In the genomic region with DNA sequence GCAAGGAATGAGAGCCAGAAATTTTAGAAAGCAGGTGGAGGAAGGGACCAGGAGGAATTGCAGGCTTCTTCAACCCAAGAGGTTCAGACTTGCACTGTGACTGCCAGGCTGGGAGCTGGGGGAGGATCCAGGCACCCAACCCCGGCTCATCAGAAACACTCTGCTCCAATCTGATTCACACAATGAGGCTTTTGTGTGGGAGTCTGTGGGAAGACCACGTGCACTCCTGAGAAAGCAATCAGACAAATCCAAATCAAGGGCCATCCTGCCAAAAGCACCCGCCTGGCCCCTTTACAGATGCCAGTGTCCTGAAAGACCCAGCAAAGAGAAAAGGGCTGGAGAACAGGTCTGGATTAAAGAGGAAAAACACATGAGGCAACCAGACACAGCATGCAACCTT, we compare ENCODE assay signal across 15 cellular contexts. TPM values are rescaled to one million over a fixed set of nuclear protein-coding genes. Genes with fewer than 3 reads are reported as not detected.
A peak's percentile ranks its signal among the peaks of the same experiment; 100 is the strongest.
DNase-seq lines count a peak whose midpoint lies in the region; ATAC-seq and TF ChIP-seq lines count a peak whose summit lies in the region.
"Had no signal": no experiment of that assay in that cellular context is flagged by ENCODE, and none has a peak within 500 bp of the region (broad histone marks: within the 10 kb centered on the region; RNA-seq: fewer than 3 reads in every experiment).

No MANE protein-coding gene starts in this region.

- no peaks in the 10 kb centered on the region for H3K9me3 Mint-ChIP-seq in stimulated activated memory B cell treated with anti-CD40 and anti-IgM and Interleukin-4, amounts not matched to agents 10 μg/mL and 1 μg/mL and 100 μg/mL, for 72 hours
- H3K9me3 Mint-ChIP-seq: immature natural killer cell had no signal

- H3K27me3 ChIP-seq in adrenal gland (no peaks in the 10 kb centered on the region), osteoblast (ENCODE audit: insufficient read depth, low read length) (no peaks in the 10 kb centered on the region)
- H3K27me3 ChIP-seq: neural progenitor cell, tibial artery had no signal

- H3K4me3 ChIP-seq in adrenal gland: no peak overlapping the region
- no peak overlapping the region for H3K4me3 ChIP-seq in osteoblast (ENCODE audit: insufficient read depth, low read length)
- H3K4me3 ChIP-seq: neural progenitor cell, tibial artery had no signal

- CTCF ChIA-PET in GM10248 (lab: Yijun Ruan, JAX): interaction anchor here (0.7 to 1.6 kb wide), 2 partner anchors 8 to 59 kb away, joined by 3 to 6 read pairs; no protein-coding TSS in a partner anchor

- H3K36me3 ChIP-seq in adrenal gland (replicated peaks in 1 of 2): no peaks in the 10 kb centered on the region
- no peaks in the 10 kb centered on the region for H3K36me3 ChIP-seq in osteoblast (ENCODE audit: insufficient read depth, low read length)
- H3K36me3 ChIP-seq: neural progenitor cell, tibial artery had no signal

- H3K4me1 ChIP-seq in adrenal gland (replicated peaks in 1 of 2): peaks cover 62 to 84% of the 10 kb centered on the region in 2 donors
- H3K4me1 ChIP-seq in osteoblast (ENCODE audit: insufficient read depth, low read length): peaks cover 8% of the 10 kb centered on the region

- no peak overlapping the region for H3K4me3 Mint-ChIP-seq in stimulated activated memory B cell treated with anti-CD40 and anti-IgM and Interleukin-4, amounts not matched to agents 10 μg/mL and 1 μg/mL and 100 μg/mL, for 72 hours
- H3K4me3 Mint-ChIP-seq: activated CD8-positive, alpha-beta memory T cell treated with anti-CD3 and anti-CD28 coated beads, Interleukin-2, amount 10 ng/mL, durations not matched to agents 7 days and 5 days; B cell; immature natural killer cell; neural progenitor cell had no signal

- TF ChIP-seq CTCF in adrenal gland (IDR thresholded peaks at IDR 0.05) (no peak), osteoblast (IDR thresholded peaks at IDR 0.05; ENCODE audit: extremely low read depth, low read depth, low read length) (no peak), GM10248 (IDR thresholded peaks at IDR 0.05; ENCODE audit: control extremely low read depth, extremely low read depth, low read depth, missing control alignments) (no peak)

- H4K20me1 ChIP-seq in osteoblast (ENCODE audit: insufficient read depth, low read length): no peaks in the 10 kb centered on the region

- WGBS in adrenal gland, 4 donors: 31 to 65% (median 47%) methylated on average over 2 to 3 of the region's 3 CpGs

- no peak for ATAC-seq in stimulated activated memory B cell treated with anti-CD40 and anti-IgM and Interleukin-4, amounts not matched to agents 10 μg/mL and 1 μg/mL and 100 μg/mL, for 72 hours
- ATAC-seq: activated CD8-positive, alpha-beta memory T cell treated with anti-CD3 and anti-CD28 coated beads, Interleukin-2, amount 10 ng/mL, durations not matched to agents 7 days and 5 days had no signal

- no peaks in the 10 kb centered on the region for H3K9me3 ChIP-seq in adrenal gland (replicated peaks in 1 of 3)
- H3K9me3 ChIP-seq in osteoblast (ENCODE audit: low read depth, low read length): no peaks in the 10 kb centered on the region
- H3K9me3 ChIP-seq: tibial artery had no signal

- DNase-seq in Ammon's horn (ENCODE audit: low spot score) (peak; percentile 96), adrenal gland (peak in 3 of 7 donors; percentile 60 to 69 (median 67)), head of caudate nucleus (peak; percentile 72 to 97 (median 91)), osteoblast (ENCODE audit: insufficient read length, low spot score, missing footprints) (peak; percentile 92), GM10248 (ENCODE audit: extremely low spot score) (no peak)
- DNase-seq in NK-92 treated with Interleukin-12 subunit alpha and Interleukin-12 subunit beta, amount 100 ng/mL, for 24 hours (lab: John Stamatoyannopoulos, UW): no peak
- no peak for DNase-seq in stimulated activated CD4-positive, alpha-beta T cell treated with anti-CD3 and anti-CD28 coated beads, Interleukin-1b, Interleukin-23, amount 100 ng/mL, for 48 hours
- DNase-seq: activated CD8-positive, alpha-beta memory T cell treated with anti-CD3 and anti-CD28 coated beads, Interleukin-2, amount 10 ng/mL, durations not matched to agents 7 days and 5 days; immature natural killer cell; NCI-H187; T1000; tibial artery had no signal

- H3K4me1 Mint-ChIP-seq in stimulated activated memory B cell treated with anti-CD40 and anti-IgM and Interleukin-4, amounts not matched to agents 10 μg/mL and 1 μg/mL and 100 μg/mL, for 72 hours: peaks cover 20% of the 10 kb centered on the region
- H3K4me1 Mint-ChIP-seq: B cell had no signal

- H3K27ac ChIP-seq in adrenal gland: peak overlapping the region; percentile 48 to 93 (median 80)
- H3K27ac ChIP-seq in osteoblast (ENCODE audit: low read depth, low read length): no peak overlapping the region
- H3K27ac ChIP-seq: neural progenitor cell, tibial artery had no signal

- no peak overlapping the region for H3K4me2 ChIP-seq in osteoblast (ENCODE audit: insufficient read depth, low read length)
- H3K4me2 ChIP-seq: neural progenitor cell had no signal

- no peak overlapping the region for H2AFZ ChIP-seq in osteoblast (ENCODE audit: low read length)
- H2AFZ ChIP-seq: neural progenitor cell had no signal

- POLR2A ChIA-PET in GM10248 (lab: Yijun Ruan, JAX): no interaction called here

- intact Hi-C loops in adrenal gland (cut with DNase I) (no loop called here), head of caudate nucleus (cut with DNase I) (no loop called here)

- H3K27ac Mint-ChIP-seq in stimulated activated memory B cell treated with anti-CD40 and anti-IgM and Interleukin-4, amounts not matched to agents 10 μg/mL and 1 μg/mL and 100 μg/mL, for 72 hours: no peak overlapping the region
- H3K27ac Mint-ChIP-seq: activated CD8-positive, alpha-beta memory T cell treated with anti-CD3 and anti-CD28 coated beads, Interleukin-2, amount 10 ng/mL, durations not matched to agents 7 days and 5 days; B cell; immature natural killer cell; neural progenitor cell had no signal

- H3K36me3 Mint-ChIP-seq in stimulated activated memory B cell treated with anti-CD40 and anti-IgM and Interleukin-4, amounts not matched to agents 10 μg/mL and 1 μg/mL and 100 μg/mL, for 72 hours: peaks cover 41% of the 10 kb centered on the region
- H3K36me3 Mint-ChIP-seq: activated CD8-positive, alpha-beta memory T cell treated with anti-CD3 and anti-CD28 coated beads, Interleukin-2, amount 10 ng/mL, durations not matched to agents 7 days and 5 days; immature natural killer cell had no signal

- H3K27me3 Mint-ChIP-seq in stimulated activated memory B cell treated with anti-CD40 and anti-IgM and Interleukin-4, amounts not matched to agents 10 μg/mL and 1 μg/mL and 100 μg/mL, for 72 hours: no peaks in the 10 kb centered on the region
- H3K27me3 Mint-ChIP-seq: activated CD8-positive, alpha-beta memory T cell treated with anti-CD3 and anti-CD28 coated beads, Interleukin-2, amount 10 ng/mL, durations not matched to agents 7 days and 5 days; B cell had no signal

- H3K79me2 ChIP-seq in osteoblast (ENCODE audit: insufficient read depth, low read length): no peaks in the 10 kb centered on the region

- peak in 1 of 2 donors; percentile 32 for TF ChIP-seq POLR2A in adrenal gland (IDR thresholded peaks at IDR 0.05)

RNA-seq across cellular contexts. Expression of a gene that starts 16.0 kb away (rescaled TPM):
- total RNA-seq in adrenal gland (1,000 to 10,000 TPM in 5 of 8 donors, 100 to 1,000 TPM in 3; 646 to 8,580 (median 1,325) TPM), osteoblast (9.4 and 10.9 TPM in 2 replicates)
- polyA plus RNA-seq in adrenal gland: 1,000 to 10,000 TPM in 2 of 3 donors, 100 to 1,000 TPM in 1; 213 to 5,784 (median 1,664) TPM

Comparison
In these comparisons a context has a peak if more than half of its experiments do, and no peak if none do; other contexts are left out.
1. DNase-seq: peak in Ammon's horn (single experiment), head of caudate nucleus (42 of 42) and osteoblast (single experiment); none in NK-92 treated with Interleukin-12 subunit alpha and Interleukin-12 subunit beta, amount 100 ng/mL, for 24 hours (single experiment), GM10248 (single experiment) and stimulated activated CD4-positive, alpha-beta T cell treated with anti-CD3 and anti-CD28 coated beads, Interleukin-1b, Interleukin-23, amount 100 ng/mL, for 48 hours (single experiment).
2. RNA of a gene that starts 16.0 kb away (total RNA-seq): 646 to 8,580 TPM in adrenal gland; 9.4 to 10.9 TPM in osteoblast; every median in the first group is over 10 times any median in the second.